ENCODE assay signal across 27 cellular contexts in the genomic region with DNA sequence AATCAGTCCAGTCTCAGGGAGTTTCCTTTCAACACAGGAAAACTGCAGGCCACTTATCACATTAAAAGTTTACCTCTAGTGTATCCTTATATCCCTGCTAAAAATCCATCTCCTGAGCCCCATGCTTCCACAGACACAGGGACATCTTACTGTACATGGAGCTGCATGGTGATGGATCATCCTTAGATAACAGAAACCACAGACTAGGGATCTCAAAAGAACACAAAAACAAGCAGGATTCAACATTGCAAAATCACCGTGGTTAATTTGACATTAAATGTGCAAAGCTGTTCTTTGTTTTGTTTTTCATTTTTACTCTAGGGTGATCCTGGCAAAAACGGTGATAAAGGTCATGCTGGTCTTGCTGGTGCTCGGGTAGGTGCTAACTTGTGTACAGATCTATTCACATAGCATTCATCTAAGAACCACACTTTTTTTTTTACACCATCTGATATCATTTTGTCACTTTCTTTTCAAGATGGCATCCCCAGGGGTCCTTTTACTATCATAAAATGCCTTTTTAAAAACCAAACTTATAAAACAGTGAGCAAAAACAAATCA. TPM values are rescaled to one million over a fixed set of nuclear protein-coding genes. Genes with fewer than 3 reads are reported as not detected.
A peak's percentile ranks its signal among the peaks of the same experiment; 100 is the strongest.
DNase-seq lines count a peak whose midpoint lies in the region; ATAC-seq and TF ChIP-seq lines count a peak whose summit lies in the region.
"Had no signal": no experiment of that assay in that cellular context is flagged by ENCODE, and none has a peak within 500 bp of the region (broad histone marks: within the 10 kb centered on the region; RNA-seq: fewer than 3 reads in every experiment).

No MANE protein-coding gene starts in this region.

- CTCF ChIA-PET in MCF 10A (lab: Yijun Ruan, JAX): interaction anchor here (1.4 kb wide), 1 partner anchor 17 kb away, joined by 7 read pairs; no protein-coding TSS in a partner anchor

- DNase-seq in breast epithelium (ENCODE audit: low spot score in 2 of 2) (no peak), MCF 10A (ENCODE audit: unreplicated experiment) (no peak), fibroblast of the aortic adventitia (ENCODE audit: low read depth) (peak; percentile 70), sigmoid colon (no peak), aorta (no peak), NCI-H2107 (lab: John Stamatoyannopoulos, UW) (no peak)
- DNase-seq: 8988T; activated CD4-positive, alpha-beta T cell treated with anti-CD3 and anti-CD28 coated beads for 48 hours; activated CD8-positive, alpha-beta memory T cell treated with anti-CD3 and anti-CD28 coated beads, Interleukin-2, amount 10 ng/mL, durations not matched to agents 7 days and 5 days; activated naive CD8-positive, alpha-beta T cell treated with anti-CD3 and anti-CD28 coated beads, Interleukin-2, amount 10 ng/mL, durations not matched to agents 7 days and 5 days; Caco-2; dermis blood vessel endothelial cell; left cardiac atrium; MM.1S; NCI-H1436 treated with DMSO at 0.1 percent for 48 hours; NCI-H526 treated with DMSO at 0.1 percent for 48 hours; nephron progenitor cell; psoas muscle; SHP77; spleen; stimulated activated CD4-positive, alpha-beta T cell treated with anti-CD3 and anti-CD28 coated beads, Interleukin-4, amount 100 ng/mL, for 24 hours; stomach; T-helper 1 cell had no signal

- H3K27me3 Mint-ChIP-seq in MCF 10A (ENCODE audit: insufficient read depth, unreplicated experiment): no peaks in the 10 kb centered on the region

- H3K36me3 ChIP-seq in breast epithelium: no peaks in the 10 kb centered on the region
- peaks cover 28 to 100% (median 78%) of the 10 kb centered on the region in 4 donors for H3K36me3 ChIP-seq in sigmoid colon
- H3K36me3 ChIP-seq in aorta (ENCODE audit: control insufficient read depth in 1 of 2, insufficient read depth in 2 of 2, low read length in 1 of 2): peaks cover 18 to 20% of the 10 kb centered on the region in 2 donors

- no peaks in the 10 kb centered on the region for H3K9me3 Mint-ChIP-seq in MCF 10A (ENCODE audit: unreplicated experiment)
- H3K9me3 Mint-ChIP-seq: activated naive CD8-positive, alpha-beta T cell treated with anti-CD3 and anti-CD28 coated beads, Interleukin-2, amount 10 ng/mL, durations not matched to agents 7 days and 5 days; activated T-helper 2 cell treated with anti-CD3 and anti-CD28 coated beads, Interferon-gamma antibody, Interleukin-2, Interleukin-4, amounts not matched to agents 10 μg/mL and 5 μg/mL and 100 μg/mL, durations not matched to agents 14 hours and 24 hours and 36 hours; nephron progenitor cell had no signal

- no peak overlapping the region for H3K27ac Mint-ChIP-seq in MCF 10A (ENCODE audit: low read depth, unreplicated experiment)
- H3K27ac Mint-ChIP-seq: activated CD8-positive, alpha-beta memory T cell treated with anti-CD3 and anti-CD28 coated beads, Interleukin-2, amount 10 ng/mL, durations not matched to agents 7 days and 5 days; activated naive CD8-positive, alpha-beta T cell treated with anti-CD3 and anti-CD28 coated beads, Interleukin-2, amount 10 ng/mL, durations not matched to agents 7 days and 5 days; activated T-helper 2 cell treated with anti-CD3 and anti-CD28 coated beads, Interferon-gamma antibody, Interleukin-2, Interleukin-4, amounts not matched to agents 10 μg/mL and 5 μg/mL and 100 μg/mL, durations not matched to agents 14 hours and 24 hours and 36 hours had no signal

- TF ChIP-seq CTCF in breast epithelium (IDR thresholded peaks at IDR 0.05) (no peak), MCF 10A (IDR thresholded peaks at IDR 0.05; ENCODE audit: unreplicated experiment) (no peak), fibroblast of the aortic adventitia (IDR thresholded peaks at IDR 0.05; ENCODE audit: insufficient read depth, low read length) (no peak), sigmoid colon (IDR thresholded peaks at IDR 0.05) (no peak)

- H3K4me1 ChIP-seq in breast epithelium: no peaks in the 10 kb centered on the region
- peaks cover 0 to 57% (median 10%) of the 10 kb centered on the region in 4 donors for H3K4me1 ChIP-seq in sigmoid colon
- no peaks in the 10 kb centered on the region for H3K4me1 ChIP-seq in aorta (ENCODE audit: control insufficient read depth in 1 of 2, insufficient read depth in 2 of 2, low read length in 2 of 2)
- H3K4me1 ChIP-seq: Caco-2, psoas muscle, spleen had no signal

- H3K36me3 Mint-ChIP-seq in MCF 10A (ENCODE audit: insufficient read depth, unreplicated experiment): no peaks in the 10 kb centered on the region
- H3K36me3 Mint-ChIP-seq: activated CD8-positive, alpha-beta memory T cell treated with anti-CD3 and anti-CD28 coated beads, Interleukin-2, amount 10 ng/mL, durations not matched to agents 7 days and 5 days; activated naive CD8-positive, alpha-beta T cell treated with anti-CD3 and anti-CD28 coated beads, Interleukin-2, amount 10 ng/mL, durations not matched to agents 7 days and 5 days had no signal

- no peak overlapping the region for H3K4me3 Mint-ChIP-seq in MCF 10A (ENCODE audit: unreplicated experiment)
- H3K4me3 Mint-ChIP-seq: activated CD8-positive, alpha-beta memory T cell treated with anti-CD3 and anti-CD28 coated beads, Interleukin-2, amount 10 ng/mL, durations not matched to agents 7 days and 5 days; activated naive CD8-positive, alpha-beta T cell treated with anti-CD3 and anti-CD28 coated beads, Interleukin-2, amount 10 ng/mL, durations not matched to agents 7 days and 5 days; nephron progenitor cell had no signal

- no TSS peak for BruUV-seq in MCF 10A (replicated peaks; lab: Mats Ljungman, UMichigan)

- intact Hi-C loops in breast epithelium (cut with DNase I; ENCODE audit: low total_unique reads) (no loop called here), MCF 10A (cut with micrococcal nuclease) (no loop called here), sigmoid colon (cut with DNase I) (no loop called here), aorta (cut with DNase I) (no loop called here)

- peak overlapping the region; percentile 4 to 80 for H3K27ac ChIP-seq in breast epithelium
- H3K27ac ChIP-seq in sigmoid colon: peak overlapping the region in 3 of 4 donors; percentile 42 to 62 (median 55)
- peak overlapping the region; percentile 48 to 71 for H3K27ac ChIP-seq in aorta (ENCODE audit: low read depth in 1 of 2, low read length in 2 of 2)
- H3K27ac ChIP-seq: HL-60, psoas muscle, spleen had no signal

- no peak for TF ChIP-seq EP300 in sigmoid colon (IDR thresholded peaks at IDR 0.05)

- H3K4me1 Mint-ChIP-seq in MCF 10A (ENCODE audit: insufficient read depth, unreplicated experiment): peaks cover 5% of the 10 kb centered on the region
- H3K4me1 Mint-ChIP-seq: activated CD8-positive, alpha-beta memory T cell treated with anti-CD3 and anti-CD28 coated beads, Interleukin-2, amount 10 ng/mL, durations not matched to agents 7 days and 5 days; activated naive CD8-positive, alpha-beta T cell treated with anti-CD3 and anti-CD28 coated beads, Interleukin-2, amount 10 ng/mL, durations not matched to agents 7 days and 5 days; nephron progenitor cell had no signal

- ATAC-seq in aorta (ENCODE audit: low FRiP score) (no peak), HG03378 (IDR thresholded peaks at IDR 0.05; ENCODE audit: unreplicated experiment) (no peak), GM18519 (IDR thresholded peaks at IDR 0.05; ENCODE audit: low FRiP score, unreplicated experiment) (no peak)
- ATAC-seq: activated CD8-positive, alpha-beta memory T cell treated with anti-CD3 and anti-CD28 coated beads, Interleukin-2, amount 10 ng/mL, durations not matched to agents 7 days and 5 days; left cardiac atrium; psoas muscle had no signal

- H3K4me3 ChIP-seq in breast epithelium (no peak overlapping the region), fibroblast of the aortic adventitia (ENCODE audit: low read depth, low read length) (peak overlapping the region; percentile 14), sigmoid colon (no peak overlapping the region), aorta (ENCODE audit: low read length in 2 of 2) (no peak overlapping the region)
- H3K4me3 ChIP-seq: psoas muscle, spleen, stomach had no signal

- WGBS in sigmoid colon, 2 donors: 36 to 62% methylated on average over 3 of the region's 3 CpGs
- WGBS in aorta, 2 donors: 4 to 8% methylated on average over 3 of the region's 3 CpGs

- H3K9me3 ChIP-seq in breast epithelium (no peaks in the 10 kb centered on the region), sigmoid colon (no peaks in the 10 kb centered on the region), aorta (ENCODE audit: control insufficient read depth, low read length) (no peaks in the 10 kb centered on the region)
- H3K9me3 ChIP-seq: Caco-2, psoas muscle, spleen, stomach had no signal

- TF ChIP-seq POLR2A in breast epithelium (IDR thresholded peaks at IDR 0.05): no peak
- no peak for TF ChIP-seq POLR2A in sigmoid colon (IDR thresholded peaks at IDR 0.05)

- POLR2A ChIA-PET in MCF 10A (lab: Yijun Ruan, JAX): interaction anchor here (0.5 to 0.7 kb wide), 2 partner anchors 314 to 409 kb away, joined by 3 read pairs; no protein-coding TSS in a partner anchor

- H3K27me3 ChIP-seq in breast epithelium: no peaks in the 10 kb centered on the region
- no peaks in the 10 kb centered on the region for H3K27me3 ChIP-seq in sigmoid colon
- no peaks in the 10 kb centered on the region for H3K27me3 ChIP-seq in aorta (ENCODE audit: control insufficient read depth in 1 of 2, insufficient read depth in 2 of 2, low read length in 1 of 2)
- H3K27me3 ChIP-seq: spleen, stomach had no signal

RNA-seq across cellular contexts. Expression of gene COL1A2, which starts 18.1 kb away (rescaled TPM):
- total RNA-seq in breast epithelium (100 to 1,000 TPM in 2 of 3 donors, 10 to 100 TPM in 1; 94.5 to 300 (median 113) TPM), MCF 10A (2022) (not detected in 2 replicates), fibroblast of the aortic adventitia (ENCODE audit: low replicate concordance) (4,453 and 32,213 TPM in 2 replicates), sigmoid colon (1,000 to 10,000 TPM in 1 of 4 donors, 100 to 1,000 TPM in 2, 10 to 100 TPM in 1; 83.4 to 1,047 (median 197) TPM), aorta (1,000 to 10,000 TPM in 1 of 2 donors, 100 to 1,000 TPM in 1; 844 to 1,770 TPM)
- polyA plus RNA-seq in sigmoid colon (100 to 1,000 TPM in 1 of 3 donors, 10 to 100 TPM in 2; 12.3 to 104 (median 19.2) TPM), aorta (1,000 to 10,000 TPM in 1 of 2 donors, 100 to 1,000 TPM in 1; 282 to 1,047 TPM)

Comparison
In these comparisons a context has a peak if more than half of its experiments do, and no peak if none do; other contexts are left out.
1. RNA of gene COL1A2, which starts 18.1 kb away (total RNA-seq): 4,453 to 32,213 TPM in fibroblast of the aortic adventitia, 844 to 1,770 TPM in aorta, 83.4 to 1,047 TPM in sigmoid colon and 94.5 to 300 TPM in breast epithelium; not detected in MCF 10A; every median in the first group is over 10 times any median in the second.
2. Peak in every context shown above with its lines, with median percentiles within 50 percentile points of each other: H3K27ac ChIP-seq.